In genomic region chr14:105150368-105151111, GRCh38 we compare ENCODE assay signal across 24 cellular contexts. TPM values are rescaled to one million over a fixed set of nuclear protein-coding genes. Genes with fewer than 3 reads are reported as not detected.
DNase-seq lines count a peak whose midpoint lies in the region; ATAC-seq, FAIRE-seq and TF ChIP-seq lines count a peak whose summit lies in the region.
"Had no signal": no experiment of that assay in that cellular context is flagged by ENCODE, and none has a peak within 500 bp of the region (broad histone marks: within the 10 kb centered on the region; RNA-seq: fewer than 3 reads in every experiment).

No MANE protein-coding gene starts in this region.

- TF ChIP-seq CTCF in chondrocyte (IDR thresholded peaks at IDR 0.05) (no peak), kidney (IDR thresholded peaks at IDR 0.05; ENCODE audit: borderline replicate concordance, extremely low read depth, insufficient read depth) (no peak), spleen (IDR thresholded peaks at IDR 0.05 in 8 of 11, conservative IDR thresholded peaks at IDR 0.05 in 3 of 11) (no peak)

- H3K36me3 Mint-ChIP-seq in activated naive CD8-positive, alpha-beta T cell treated with anti-CD3 and anti-CD28 coated beads, Interleukin-2, amount 10 ng/mL, durations not matched to agents 7 days and 5 days, result no peaks in the 10 kb centered on the region
- H3K36me3 Mint-ChIP-seq in activated naive CD8-positive, alpha-beta T cell treated with anti-CD3 and anti-CD28 coated beads for 36 hours, result no peaks in the 10 kb centered on the region
- peaks cover 6% of the 10 kb centered on the region for H3K36me3 Mint-ChIP-seq in chondrocyte (ENCODE audit: low read depth)
- H3K36me3 Mint-ChIP-seq: CD8-positive, alpha-beta T cell had no signal

- H3K9me3 ChIP-seq in kidney (ENCODE audit: control insufficient read depth in 1 of 2, low read length in 2 of 2), result no peaks in the 10 kb centered on the region
- H3K9me3 ChIP-seq in spleen, result no peaks in the 10 kb centered on the region
- H3K9me3 ChIP-seq: MG63, SJCRH30 had no signal

- no peaks in the 10 kb centered on the region for H3K4me1 Mint-ChIP-seq in activated naive CD8-positive, alpha-beta T cell treated with anti-CD3 and anti-CD28 coated beads, Interleukin-2, amount 10 ng/mL, durations not matched to agents 7 days and 5 days
- no peaks in the 10 kb centered on the region for H3K4me1 Mint-ChIP-seq in activated naive CD8-positive, alpha-beta T cell treated with anti-CD3 and anti-CD28 coated beads for 36 hours
- H3K4me1 Mint-ChIP-seq in chondrocyte (ENCODE audit: low read depth), result no peaks in the 10 kb centered on the region

- ATAC-seq in activated naive CD8-positive, alpha-beta T cell treated with anti-CD3 and anti-CD28 coated beads, Interleukin-2, amount 10 ng/mL, durations not matched to agents 7 days and 5 days (ENCODE audit: low read depth), result no peak
- no peak for ATAC-seq in GM19452 (IDR thresholded peaks at IDR 0.05; ENCODE audit: unreplicated experiment)
- ATAC-seq: CD8-positive, alpha-beta T cell; PC-3 had no signal

- POLR2A ChIA-PET in activated naive CD8-positive, alpha-beta T cell treated with anti-CD3 and anti-CD28 coated beads, Interleukin-2, amount 10 ng/mL, durations not matched to agents 7 days and 5 days (lab: Charles Lee), result no interaction called here

- no peaks in the 10 kb centered on the region for H3K27me3 Mint-ChIP-seq in activated naive CD8-positive, alpha-beta T cell treated with anti-CD3 and anti-CD28 coated beads, Interleukin-2, amount 10 ng/mL, durations not matched to agents 7 days and 5 days
- no peaks in the 10 kb centered on the region for H3K27me3 Mint-ChIP-seq in activated naive CD8-positive, alpha-beta T cell treated with anti-CD3 and anti-CD28 coated beads for 36 hours
- H3K27me3 Mint-ChIP-seq in chondrocyte (ENCODE audit: low read depth), result no peaks in the 10 kb centered on the region

- peak; percentile 33 for DNase-seq in activated naive CD8-positive, alpha-beta T cell treated with anti-CD3 and anti-CD28 coated beads, Interleukin-2, amount 10 ng/mL, durations not matched to agents 7 days and 5 days
- DNase-seq in activated naive CD8-positive, alpha-beta T cell treated with anti-CD3 and anti-CD28 coated beads for 36 hours, result no peak
- peak; percentile 92 for DNase-seq in chondrocyte (ENCODE audit: low spot score)
- peak; percentile 71 for DNase-seq in kidney
- peak; percentile 75 for DNase-seq in spleen
- DNase-seq in kidney tubule cell (ENCODE audit: low spot score), result no peak
- DNase-seq in NCI-H2196 (lab: John Stamatoyannopoulos, UW; ENCODE audit: unreplicated experiment), result no peak
- DNase-seq: Calu3, GF-D8, GOT3, HFFc6, Kasumi-1, MG63, NCI-H1048, NCI-H1436, NCI-H1930, NCI-H345, NCI-H524 treated with DMSO at 0.1 percent for 48 hours, PC-3, RPMI8226, SJCRH30 had no signal

- H3K4me1 ChIP-seq in kidney (ENCODE audit: control insufficient read depth in 1 of 2, insufficient read depth in 1 of 2, low read depth in 1 of 2, low read length in 2 of 2) (no peaks in the 10 kb centered on the region), spleen (peaks cover 0 to 28% (median 11%) of the 10 kb centered on the region in 6 donors)

- FAIRE-seq in kidney (lab: Jason Lieb, UNC), result no peak
- FAIRE-seq: A204.1 had no signal

- TF ChIP-seq POLR2A in spleen (IDR thresholded peaks at IDR 0.05), result no peak

- 86 to 92% (median 88%) methylated on average over 17 to 36 of the region's 36 CpGs for WGBS in spleen, 5 donors

- no peak overlapping the region for H3K9ac ChIP-seq in kidney (ENCODE audit: low read length in 2 of 2)

- H3K4me3 Mint-ChIP-seq in activated naive CD8-positive, alpha-beta T cell treated with anti-CD3 and anti-CD28 coated beads, Interleukin-2, amount 10 ng/mL, durations not matched to agents 7 days and 5 days, result no peak overlapping the region
- H3K4me3 Mint-ChIP-seq in activated naive CD8-positive, alpha-beta T cell treated with anti-CD3 and anti-CD28 coated beads for 36 hours, result no peak overlapping the region
- no peak overlapping the region for H3K4me3 Mint-ChIP-seq in chondrocyte (ENCODE audit: unreplicated experiment)
- H3K4me3 Mint-ChIP-seq: CD8-positive, alpha-beta T cell; HFFc6 had no signal

- H3K4me3 ChIP-seq in kidney (ENCODE audit: low read length in 2 of 2) (no peak overlapping the region), spleen (no peak overlapping the region)
- H3K4me3 ChIP-seq: MG63, SJCRH30 had no signal

- no peak overlapping the region for H3K27ac Mint-ChIP-seq in activated naive CD8-positive, alpha-beta T cell treated with anti-CD3 and anti-CD28 coated beads, Interleukin-2, amount 10 ng/mL, durations not matched to agents 7 days and 5 days
- no peak overlapping the region for H3K27ac Mint-ChIP-seq in activated naive CD8-positive, alpha-beta T cell treated with anti-CD3 and anti-CD28 coated beads for 36 hours
- no peak overlapping the region for H3K27ac Mint-ChIP-seq in chondrocyte (ENCODE audit: unreplicated experiment)
- H3K27ac Mint-ChIP-seq: CD8-positive, alpha-beta T cell; HFFc6 had no signal

- no peaks in the 10 kb centered on the region for H3K27me3 ChIP-seq in spleen (replicated peaks in 1 of 7)
- H3K27me3 ChIP-seq: MG63, SJCRH30 had no signal

- no peaks in the 10 kb centered on the region for H3K36me3 ChIP-seq in kidney (ENCODE audit: control insufficient read depth in 1 of 2, insufficient read depth in 2 of 2, low read length in 2 of 2)
- H3K36me3 ChIP-seq in spleen, result peaks cover 0 to 2% (median 0%) of the 10 kb centered on the region in 6 donors
- H3K36me3 ChIP-seq: MG63 had no signal

- H3K9me3 Mint-ChIP-seq in activated naive CD8-positive, alpha-beta T cell treated with anti-CD3 and anti-CD28 coated beads, Interleukin-2, amount 10 ng/mL, durations not matched to agents 7 days and 5 days, result no peaks in the 10 kb centered on the region
- no peaks in the 10 kb centered on the region for H3K9me3 Mint-ChIP-seq in activated naive CD8-positive, alpha-beta T cell treated with anti-CD3 and anti-CD28 coated beads for 36 hours
- H3K9me3 Mint-ChIP-seq in chondrocyte (ENCODE audit: low read depth), result no peaks in the 10 kb centered on the region
- H3K9me3 Mint-ChIP-seq: CD8-positive, alpha-beta T cell; HFFc6 had no signal

- intact Hi-C loops in kidney (cut with DNase I) (no loop called here), spleen (cut with DNase I; ENCODE audit: low total_unique reads) (no loop called here)

- H3K27ac ChIP-seq in kidney (ENCODE audit: low read depth in 2 of 2, low read length in 2 of 2), result no peak overlapping the region
- no peak overlapping the region for H3K27ac ChIP-seq in spleen
- H3K27ac ChIP-seq: SJCRH30 had no signal

RNA-seq across cellular contexts. Expression of gene JAG2, which starts 18.0 kb away (rescaled TPM):
- 1 to 10 TPM; 1.8 to 3.2 TPM for total RNA-seq in activated naive CD8-positive, alpha-beta T cell treated with anti-CD3 and anti-CD28 coated beads, Interleukin-2, amount 10 ng/mL, durations not matched to agents 7 days and 5 days
- total RNA-seq in activated naive CD8-positive, alpha-beta T cell treated with anti-CD3 and anti-CD28 coated beads for 36 hours, result 1 to 10 TPM; 2.3 to 2.5 TPM
- total RNA-seq in chondrocyte (8.3 to 18.2 TPM (median 16.8 TPM) in 3 replicates), kidney (26.1 TPM), spleen (10 to 100 TPM in 1 of 7 donors, 1 to 10 TPM in 6; 3.0 to 10.8 (median 6.0) TPM)
- polyA plus RNA-seq in kidney (ENCODE audit: insufficient read depth, low read depth, low replicate concordance) (6.3 TPM), spleen (10 to 100 TPM in 1 of 3 donors, 1 to 10 TPM in 2; 6.1 to 14.3 (median 6.6) TPM)

RNA-seq across cellular contexts. Expression of gene NUDT14, which starts 30.6 kb away (rescaled TPM):
- 10 to 100 TPM; 23.3 to 28.0 TPM for total RNA-seq in activated naive CD8-positive, alpha-beta T cell treated with anti-CD3 and anti-CD28 coated beads, Interleukin-2, amount 10 ng/mL, durations not matched to agents 7 days and 5 days
- total RNA-seq in activated naive CD8-positive, alpha-beta T cell treated with anti-CD3 and anti-CD28 coated beads for 36 hours, result 1 to 10 TPM; 8.6 to 9.1 TPM
- total RNA-seq in chondrocyte (13.7 to 37.4 TPM (median 35.0 TPM) in 3 replicates), kidney (48.6 TPM), spleen (10 to 100 TPM; 10.1 to 31.1 (median 25.3) TPM)
- polyA plus RNA-seq in kidney (ENCODE audit: insufficient read depth, low read depth, low replicate concordance) (59.1 TPM), spleen (10 to 100 TPM; 17.7 to 25.4 (median 17.7) TPM)

Comparison
In these comparisons a context has a peak if more than half of its experiments do, and no peak if none do; other contexts are left out.
1. DNase-seq: peak in activated naive CD8-positive, alpha-beta T cell treated with anti-CD3 and anti-CD28 coated beads, Interleukin-2, amount 10 ng/mL, durations not matched to agents 7 days and 5 days (single experiment), chondrocyte (single experiment), kidney (single experiment) and spleen (single experiment); none in activated naive CD8-positive, alpha-beta T cell treated with anti-CD3 and anti-CD28 coated beads for 36 hours (single experiment), kidney tubule cell (single experiment) and NCI-H2196 (single experiment).